9 cellular contexts compared by ENCODE assay signal in genomic region chr10:58150290-58150689, GRCh38.
"Had no signal": no experiment of that assay in that cellular context is flagged by ENCODE, and none has a peak within 500 bp of the region (broad histone marks: within the 10 kb centered on the region; RNA-seq: fewer than 3 reads in every experiment).

No MANE protein-coding gene starts in this region.

- H2AFZ ChIP-seq: GM23248 had no signal

- H3K9ac ChIP-seq: GM23248 had no signal

- H3K4me3 ChIP-seq: GM23248, HAP-1, K562 had no signal

- H3K36me3 ChIP-seq: HAP-1 had no signal

- H3K9me3 Mint-ChIP-seq: HFFc6 had no signal

- ATAC-seq: HCT116, K562 had no signal

- H3K9me3 ChIP-seq: HAP-1 had no signal

- H3K27ac ChIP-seq: GM23248, HL-60 had no signal

- H3K4me3 Mint-ChIP-seq: HFFc6 had no signal

- H3K27ac Mint-ChIP-seq: HFFc6 had no signal

- DNase-seq: GM23248, GOT3, H7, HFFc6, IMR-90 had no signal
